14 cellular contexts compared by ENCODE assay signal in genomic region chr17:22492331-22492730, GRCh38.
DNase-seq lines count a peak whose midpoint lies in the region; FAIRE-seq and TF ChIP-seq lines count a peak whose summit lies in the region.
"Had no signal": no experiment of that assay in that cellular context is flagged by ENCODE, and none has a peak within 500 bp of the region (broad histone marks: within the 10 kb centered on the region; RNA-seq: fewer than 3 reads in every experiment).

No MANE protein-coding gene starts in this region.

- no peak overlapping the region for H2AFZ ChIP-seq in OCI-LY1 (ENCODE audit: low read length)

- peaks cover 7% of the 10 kb centered on the region for H3K4me1 ChIP-seq in OCI-LY1 (ENCODE audit: insufficient read depth, low read length, severe bottlenecking)
- no peaks in the 10 kb centered on the region for H3K4me1 ChIP-seq in ascending aorta
- H3K4me1 ChIP-seq in small intestine (ENCODE audit: control insufficient read depth in 2 of 2, insufficient read depth in 1 of 2, low read depth in 1 of 2, low read length in 1 of 2) = no peaks in the 10 kb centered on the region

- no peaks in the 10 kb centered on the region; the same call in 1 of the 2 replicates for H3K36me3 ChIP-seq in OCI-LY1 (ENCODE audit: insufficient read depth, low read length)
- H3K36me3 ChIP-seq in ascending aorta = no peaks in the 10 kb centered on the region
- no peaks in the 10 kb centered on the region for H3K36me3 ChIP-seq in small intestine (ENCODE audit: control insufficient read depth in 2 of 2, insufficient read depth in 2 of 2, low read length in 2 of 2)

- H3K27me3 ChIP-seq in OCI-LY1 (ENCODE audit: insufficient read depth, low read length) = no peaks in the 10 kb centered on the region; the same call in 1 of the 2 replicates
- no peaks in the 10 kb centered on the region for H3K27me3 ChIP-seq in ascending aorta
- H3K27me3 ChIP-seq in small intestine (ENCODE audit: control insufficient read depth in 2 of 2, insufficient read depth in 2 of 2, low read length in 2 of 2) = no peaks in the 10 kb centered on the region

- no peak for FAIRE-seq in small intestine (lab: Jason Lieb, UNC)
- FAIRE-seq: GM12878, GM18507, H1 had no signal

- no peaks in the 10 kb centered on the region for H4K20me1 ChIP-seq in OCI-LY1 (ENCODE audit: insufficient read depth, low read length)

- H3K79me2 ChIP-seq in OCI-LY1 (ENCODE audit: insufficient read depth, low read length) = no peaks in the 10 kb centered on the region

- DNase-seq in H4 (ENCODE audit: low spot score) (peak; percentile 13), coronary artery (ENCODE audit: low spot score) (peak; percentile 60), cerebellum (ENCODE audit: low spot score) (no peak), ascending aorta (ENCODE audit: low spot score in 2 of 2) (no peak), small intestine (no peak), midbrain (lab: John Stamatoyannopoulos, UW) (no peak)
- DNase-seq: C1 segment of cervical spinal cord; CD4-positive, alpha-beta T cell; DMS79 had no signal

- H3K27ac ChIP-seq in OCI-LY1 (ENCODE audit: low read depth, low read length, poor library complexity, severe bottlenecking) (no peak overlapping the region), coronary artery (no peak overlapping the region), ascending aorta (no peak overlapping the region), small intestine (ENCODE audit: low read depth in 1 of 2, low read length in 1 of 2) (no peak overlapping the region)
- H3K27ac ChIP-seq: HL-60 had no signal

- H3K9ac ChIP-seq in OCI-LY1 (ENCODE audit: low read length) = no peak overlapping the region

- no peak overlapping the region for H3K4me3 ChIP-seq in OCI-LY1 (ENCODE audit: low read depth, low read length, poor library complexity, severe bottlenecking)
- no peak overlapping the region for H3K4me3 ChIP-seq in coronary artery
- H3K4me3 ChIP-seq in ascending aorta = no peak overlapping the region
- no peak overlapping the region for H3K4me3 ChIP-seq in small intestine (ENCODE audit: low read depth in 1 of 2, low read length in 2 of 2)
- H3K4me3 ChIP-seq: GM12878 had no signal

- H3K4me2 ChIP-seq in OCI-LY1 (ENCODE audit: low read length) = no peak overlapping the region

- H3K9me3 ChIP-seq in OCI-LY1 (ENCODE audit: low read length) (no peaks in the 10 kb centered on the region), ascending aorta (no peaks in the 10 kb centered on the region), small intestine (ENCODE audit: control insufficient read depth, low read depth) (peaks cover 2% of the 10 kb centered on the region)

- WGBS in small intestine, 3 donors = 52 to 62% (median 61%) methylated on average over 4 of the region's 4 CpGs

- intact Hi-C loops in ascending aorta (cut with DNase I) = no loop called here

- H3F3A ChIP-seq in OCI-LY1 (ENCODE audit: insufficient read depth, low read length) = no peaks in the 10 kb centered on the region

- peak; percentile 47 for TF ChIP-seq CTCF in OCI-LY1 (IDR thresholded peaks at IDR 0.05; ENCODE audit: low read length)
- TF ChIP-seq CTCF in coronary artery (IDR thresholded peaks at IDR 0.05) = no peak
- no peak for TF ChIP-seq CTCF in ascending aorta (IDR thresholded peaks at IDR 0.05)

- no peaks in the 10 kb centered on the region for H3K9me2 ChIP-seq in OCI-LY1 (ENCODE audit: low read depth, low read length)

Comparison
In these comparisons a context has a peak if more than half of its experiments do, and no peak if none do; other contexts are left out.
1. DNase-seq: peak in H4 (single experiment) and coronary artery (single experiment); none in cerebellum (single experiment), ascending aorta (0 of 2), small intestine (single experiment) and midbrain (single experiment).